1 cellular context compared by ENCODE assay signal in the genomic region with DNA sequence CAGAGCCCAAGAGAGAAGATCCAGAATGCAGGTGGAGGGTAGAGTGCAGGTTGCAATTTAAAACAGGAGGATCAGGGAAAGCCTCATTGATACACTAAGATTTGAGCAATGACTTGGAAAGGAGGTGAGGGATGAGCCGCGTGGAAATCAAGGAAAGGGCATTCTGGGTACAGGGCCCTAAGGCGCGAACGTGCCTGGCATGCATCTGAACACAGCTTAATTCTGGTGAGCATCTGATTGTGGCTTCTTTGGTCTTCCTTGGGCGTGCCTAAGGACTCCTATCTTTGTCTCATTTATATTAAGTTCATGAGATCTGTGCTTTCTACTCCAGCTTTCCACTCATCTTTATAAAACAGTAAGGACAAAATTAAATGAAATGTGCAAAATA.
TF ChIP-seq lines count a peak whose summit lies in the region.

No MANE protein-coding gene starts in this region.

TF ChIP-seq in HCT116, 20 proteins besides CTCF, POLR2A, EP300 and RAD21 (continued from another document):
- TF ChIP-seq ZBTB33 (IDR thresholded peaks at IDR 0.05; ENCODE audit: extremely low read depth, insufficient replicate concordance, low read length), result no peak
- no peak for TF ChIP-seq ATF3 (IDR thresholded peaks at IDR 0.05)
- TF ChIP-seq SRF (IDR thresholded peaks at IDR 0.05; ENCODE audit: low read depth), result no peak
- TF ChIP-seq ELF1 (IDR thresholded peaks at IDR 0.05; ENCODE audit: borderline replicate concordance, low read depth), result no peak
- no peak for TF ChIP-seq CEBPB (IDR thresholded peaks at IDR 0.05; ENCODE audit: low read depth)
- TF ChIP-seq SIN3A (IDR thresholded peaks at IDR 0.05; ENCODE audit: low read depth), result no peak
- TF ChIP-seq SP1 (IDR thresholded peaks at IDR 0.05; ENCODE audit: low read depth), result no peak
- TF ChIP-seq ZNF274 (IDR thresholded peaks at IDR 0.05; ENCODE audit: low read depth, low read length), result no peak
- no peak for TF ChIP-seq FOSL1 (IDR thresholded peaks at IDR 0.05; ENCODE audit: low read depth)
- TF ChIP-seq, protein P1, sequence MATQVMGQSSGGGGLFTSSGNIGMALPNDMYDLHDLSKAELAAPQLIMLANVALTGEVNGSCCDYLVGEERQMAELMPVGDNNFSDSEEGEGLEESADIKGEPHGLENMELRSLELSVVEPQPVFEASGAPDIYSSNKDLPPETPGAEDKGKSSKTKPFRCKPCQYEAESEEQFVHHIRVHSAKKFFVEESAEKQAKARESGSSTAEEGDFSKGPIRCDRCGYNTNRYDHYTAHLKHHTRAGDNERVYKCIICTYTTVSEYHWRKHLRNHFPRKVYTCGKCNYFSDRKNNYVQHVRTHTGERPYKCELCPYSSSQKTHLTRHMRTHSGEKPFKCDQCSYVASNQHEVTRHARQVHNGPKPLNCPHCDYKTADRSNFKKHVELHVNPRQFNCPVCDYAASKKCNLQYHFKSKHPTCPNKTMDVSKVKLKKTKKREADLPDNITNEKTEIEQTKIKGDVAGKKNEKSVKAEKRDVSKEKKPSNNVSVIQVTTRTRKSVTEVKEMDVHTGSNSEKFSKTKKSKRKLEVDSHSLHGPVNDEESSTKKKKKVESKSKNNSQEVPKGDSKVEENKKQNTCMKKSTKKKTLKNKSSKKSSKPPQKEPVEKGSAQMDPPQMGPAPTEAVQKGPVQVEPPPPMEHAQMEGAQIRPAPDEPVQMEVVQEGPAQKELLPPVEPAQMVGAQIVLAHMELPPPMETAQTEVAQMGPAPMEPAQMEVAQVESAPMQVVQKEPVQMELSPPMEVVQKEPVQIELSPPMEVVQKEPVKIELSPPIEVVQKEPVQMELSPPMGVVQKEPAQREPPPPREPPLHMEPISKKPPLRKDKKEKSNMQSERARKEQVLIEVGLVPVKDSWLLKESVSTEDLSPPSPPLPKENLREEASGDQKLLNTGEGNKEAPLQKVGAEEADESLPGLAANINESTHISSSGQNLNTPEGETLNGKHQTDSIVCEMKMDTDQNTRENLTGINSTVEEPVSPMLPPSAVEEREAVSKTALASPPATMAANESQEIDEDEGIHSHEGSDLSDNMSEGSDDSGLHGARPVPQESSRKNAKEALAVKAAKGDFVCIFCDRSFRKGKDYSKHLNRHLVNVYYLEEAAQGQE (IDR thresholded peaks at IDR 0.05; ENCODE audit: low read depth), result no peak
